Comparison of ENCODE assay signal across 1 cellular context in genomic region chr4:149713031-149713430, GRCh38.
TF ChIP-seq lines count a peak whose summit lies in the region.

No MANE protein-coding gene starts in this region.

TF ChIP-seq in GM23338, 12 proteins besides CTCF, POLR2A, EP300 and RAD21 (continued from another document):
- TF ChIP-seq ZNF462 (CRISPR knock-in tag; IDR thresholded peaks at IDR 0.05): no peak
- no peak for TF ChIP-seq CREB1 (CRISPR knock-in tag; IDR thresholded peaks at IDR 0.05; ENCODE audit: low read depth)
